2 cellular contexts compared by ENCODE assay signal in the genomic region with DNA sequence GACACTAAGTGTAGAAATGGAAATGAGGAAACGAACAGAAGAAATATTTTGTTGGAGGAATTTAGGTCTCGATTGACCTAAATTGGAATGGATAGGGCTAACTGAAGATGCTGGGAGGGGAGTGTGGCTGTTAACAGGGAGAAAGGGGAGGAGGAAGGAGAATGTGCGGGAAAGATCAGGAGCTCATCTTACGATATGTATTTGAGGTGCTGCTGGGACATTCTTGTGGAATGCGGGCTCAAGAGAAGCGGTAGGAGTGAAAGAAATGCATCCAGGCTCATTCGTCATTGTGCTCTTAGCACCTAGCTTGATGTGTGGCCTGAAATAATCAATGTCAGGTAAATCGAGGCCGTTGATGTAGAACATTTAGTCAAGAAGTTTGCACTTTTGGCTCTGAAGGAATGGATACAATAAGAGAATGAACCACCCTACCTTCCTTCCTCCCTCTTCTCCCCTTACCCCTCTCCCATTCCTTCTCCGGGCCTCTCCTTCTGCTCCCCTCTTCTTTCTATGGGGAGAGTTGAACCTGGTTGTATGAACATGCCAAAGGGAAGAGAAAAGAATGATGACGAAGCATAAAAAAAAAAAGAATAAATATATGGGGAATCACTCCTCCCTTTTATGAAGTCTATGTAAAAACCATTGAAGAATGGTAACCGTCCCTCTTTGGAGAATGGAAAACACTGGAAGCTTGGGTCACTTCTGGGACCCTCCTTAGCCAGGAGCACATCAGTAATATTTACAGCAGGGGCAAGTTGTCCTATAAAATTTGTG.
TF ChIP-seq lines count a peak whose summit lies in the region.

No MANE protein-coding gene starts in this region.

TF ChIP-seq in HepG2, 621 proteins besides CTCF, POLR2A, EP300 and RAD21:
- no peak for TF ChIP-seq SIN3B (IDR thresholded peaks at IDR 0.05; ENCODE audit: low read length)
- TF ChIP-seq CHCHD3 (CRISPR knock-in tag; IDR thresholded peaks at IDR 0.05), result no peak
- peak; percentile 62 for TF ChIP-seq MAFF (IDR thresholded peaks at IDR 0.05; ENCODE audit: low read depth, low read length)
- TF ChIP-seq MAFK (conservative IDR thresholded peaks at IDR 0.05 in 1 of 2, IDR thresholded peaks at IDR 0.05 in 1 of 2; ENCODE audit: low read length in 2 of 2), result peak; percentile 57 to 80
- no peak for TF ChIP-seq HHEX (CRISPR knock-in tag; IDR thresholded peaks at IDR 0.05)
- no peak for TF ChIP-seq SNAPC2 (CRISPR knock-in tag; IDR thresholded peaks at IDR 0.05)

TF ChIP-seq in H1, 55 proteins besides CTCF, POLR2A, EP300 and RAD21:
- TF ChIP-seq ZNF274 (IDR thresholded peaks at IDR 0.05; ENCODE audit: borderline replicate concordance, extremely low read depth, low read length) (no peak), TEAD4 (IDR thresholded peaks at IDR 0.05; ENCODE audit: low read depth, low read length) (peak; percentile 74; the same call in 1 of the 2 replicates)
TF ChIP-seq in H1: peak in this region for 1.
